13 cellular contexts compared by ENCODE assay signal in the genomic region with DNA sequence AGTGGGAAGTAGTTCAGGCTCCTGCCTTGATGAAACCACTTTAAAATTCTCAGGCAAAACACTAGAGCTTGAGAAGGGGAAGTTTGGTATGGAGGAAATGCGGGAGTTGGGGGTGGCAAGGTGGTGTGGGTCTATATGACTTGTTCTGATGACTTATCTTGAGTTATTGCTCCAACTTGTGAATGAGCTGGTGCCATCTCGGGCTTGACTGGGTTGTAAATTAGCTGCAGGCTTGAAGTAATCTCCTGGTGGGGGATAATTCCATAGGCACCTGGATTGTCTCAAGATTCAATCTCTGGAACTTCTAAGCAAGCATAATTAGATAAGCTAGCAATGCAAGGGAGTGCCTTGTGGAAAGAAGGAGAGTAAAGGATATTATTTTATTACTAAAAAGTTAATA. TPM values are rescaled to one million over a fixed set of nuclear protein-coding genes. Genes with fewer than 3 reads are reported as not detected.
DNase-seq lines count a peak whose midpoint lies in the region; ATAC-seq and TF ChIP-seq lines count a peak whose summit lies in the region.
"Had no signal": no experiment of that assay in that cellular context is flagged by ENCODE, and none has a peak within 500 bp of the region (broad histone marks: within the 10 kb centered on the region; RNA-seq: fewer than 3 reads in every experiment).

No MANE protein-coding gene starts in this region.

- H4K20me1 ChIP-seq in KMS-11 (ENCODE audit: insufficient read depth), result no peaks in the 10 kb centered on the region
- H4K20me1 ChIP-seq: BLaER1 treated with 17β-estradiol and CSF1 and Interleukin-3, amounts not matched to agents 10 nM and 100 nM had no signal

- H3K79me2 ChIP-seq in KMS-11 (ENCODE audit: insufficient read depth, low read depth), result no peaks in the 10 kb centered on the region

- H3K9ac ChIP-seq in KMS-11, result no peak overlapping the region
- H3K9ac ChIP-seq: BLaER1 treated with 17β-estradiol and CSF1 and Interleukin-3, amounts not matched to agents 10 nM and 100 nM; GM23248 had no signal

- H2AFZ ChIP-seq in KMS-11 (ENCODE audit: low read depth), result 0 out of 2 replicates have a peak overlapping the region, but pooled peaks have one; percentile 5
- H2AFZ ChIP-seq: GM23248 had no signal

- H3K4me3 ChIP-seq in KMS-11 (IDR thresholded peaks at IDR 0.05; ENCODE audit: insufficient read depth, low read depth, low read length), result no peak overlapping the region
- no peak overlapping the region for H3K4me3 ChIP-seq in gastrocnemius medialis
- H3K4me3 ChIP-seq: BLaER1 treated with 17β-estradiol and CSF1 and Interleukin-3, amounts not matched to agents 10 nM and 100 nM; GM23248 had no signal

- no peaks in the 10 kb centered on the region for H3K36me3 ChIP-seq in KMS-11 (ENCODE audit: insufficient read depth)
- no peaks in the 10 kb centered on the region for H3K36me3 ChIP-seq in gastrocnemius medialis

- H3K4me2 ChIP-seq in KMS-11, result no peak overlapping the region

- peaks cover 31% of the 10 kb centered on the region for H3K4me1 ChIP-seq in KMS-11 (ENCODE audit: low read depth, poor library complexity, severe bottlenecking)
- H3K4me1 ChIP-seq in gastrocnemius medialis, result no peaks in the 10 kb centered on the region
- H3K4me1 ChIP-seq: BLaER1 treated with 17β-estradiol and CSF1 and Interleukin-3, amounts not matched to agents 10 nM and 100 nM had no signal

- peak overlapping the region; percentile 41 for H3K4me3 Mint-ChIP-seq in natural killer cell treated with Interleukin-12 subunit alpha and Interleukin-12 subunit beta and Interleukin-15 and Interleukin-18, amount 100 ng/mL, for 72 hours
- H3K4me3 Mint-ChIP-seq in natural killer cell, result no peak overlapping the region
- H3K4me3 Mint-ChIP-seq: CD4-positive, CD25-positive, alpha-beta regulatory T cell had no signal

- no peak for DNase-seq in natural killer cell treated with Interleukin-12 subunit alpha and Interleukin-12 subunit beta and Interleukin-15 and Interleukin-18, amount 100 ng/mL, for 72 hours (ENCODE audit: low spot score)
- no peak for DNase-seq in natural killer cell
- peak; percentile 44 for DNase-seq in amniotic epithelial cell (ENCODE audit: low read depth)
- DNase-seq in gastrocnemius medialis, result no peak
- DNase-seq in NCI-H1694 treated with DMSO at 0.1 percent for 48 hours (lab: John Stamatoyannopoulos, UW), result no peak
- DNase-seq: ACHN; CD4-positive, CD25-positive, alpha-beta regulatory T cell; DMS79; GM23248; H7 had no signal

- H3K9me3 ChIP-seq in gastrocnemius medialis, result no peaks in the 10 kb centered on the region

- no peak for TF ChIP-seq POLR2A in gastrocnemius medialis (IDR thresholded peaks at IDR 0.05)

- H3K27ac ChIP-seq in KMS-11 (no peak overlapping the region), gastrocnemius medialis (no peak overlapping the region)
- H3K27ac ChIP-seq: BLaER1 treated with 17β-estradiol and CSF1 and Interleukin-3, amounts not matched to agents 10 nM and 100 nM; GM23248 had no signal

- H3K27me3 Mint-ChIP-seq in natural killer cell treated with Interleukin-12 subunit alpha and Interleukin-12 subunit beta and Interleukin-15 and Interleukin-18, amount 100 ng/mL, for 72 hours, result peaks cover 16 to 17% of the 10 kb centered on the region in 2 donors
- H3K27me3 Mint-ChIP-seq in natural killer cell (ENCODE audit: low read depth in 2 of 2), result peaks cover 15 to 59% of the 10 kb centered on the region in 2 donors

- ATAC-seq in natural killer cell treated with Interleukin-12 subunit alpha and Interleukin-12 subunit beta and Interleukin-15 and Interleukin-18, amount 100 ng/mL, for 72 hours, result peak in 1 of 2 donors; percentile 58
- no peak for ATAC-seq in natural killer cell
- ATAC-seq in GM19463 (IDR thresholded peaks at IDR 0.05; ENCODE audit: unreplicated experiment), result no peak
- ATAC-seq in gastrocnemius medialis, result no peak

- TF ChIP-seq CTCF in natural killer cell (IDR thresholded peaks at IDR 0.05), result no peak
- TF ChIP-seq CTCF in KMS-11 (conservative IDR thresholded peaks at IDR 0.05; ENCODE audit: low read depth, low read length), result no peak
- TF ChIP-seq CTCF in gastrocnemius medialis (IDR thresholded peaks at IDR 0.05 in 4 of 5, conservative IDR thresholded peaks at IDR 0.05 in 1 of 5), result no peak

- in situ Hi-C loops in gastrocnemius medialis (cut with MboI; ENCODE audit: low sequenced_read_pairs in 4 of 4), result no loop called here

- H3K9me3 Mint-ChIP-seq in natural killer cell treated with Interleukin-12 subunit alpha and Interleukin-12 subunit beta and Interleukin-15 and Interleukin-18, amount 100 ng/mL, for 72 hours, result no peaks in the 10 kb centered on the region
- peaks cover 2% of the 10 kb centered on the region in 2 donors for H3K9me3 Mint-ChIP-seq in natural killer cell

- H3K27me3 ChIP-seq in KMS-11 (ENCODE audit: insufficient read depth, low read depth), result no peaks in the 10 kb centered on the region
- no peaks in the 10 kb centered on the region for H3K27me3 ChIP-seq in gastrocnemius medialis
- H3K27me3 ChIP-seq: BLaER1 treated with 17β-estradiol and CSF1 and Interleukin-3, amounts not matched to agents 10 nM and 100 nM had no signal

- peak overlapping the region; percentile 44 to 68 for H3K27ac Mint-ChIP-seq in natural killer cell treated with Interleukin-12 subunit alpha and Interleukin-12 subunit beta and Interleukin-15 and Interleukin-18, amount 100 ng/mL, for 72 hours
- no peak overlapping the region for H3K27ac Mint-ChIP-seq in natural killer cell
- H3K27ac Mint-ChIP-seq: CD4-positive, CD25-positive, alpha-beta regulatory T cell had no signal

- intact Hi-C loops in natural killer cell (cut with micrococcal nuclease) (no loop called here), gastrocnemius medialis (cut with DNase I; ENCODE audit: low total_unique reads) (no loop called here)

- H3K36me3 Mint-ChIP-seq in natural killer cell treated with Interleukin-12 subunit alpha and Interleukin-12 subunit beta and Interleukin-15 and Interleukin-18, amount 100 ng/mL, for 72 hours, result peaks cover 5% of the 10 kb centered on the region
- no peaks in the 10 kb centered on the region for H3K36me3 Mint-ChIP-seq in natural killer cell
- H3K36me3 Mint-ChIP-seq: CD4-positive, CD25-positive, alpha-beta regulatory T cell had no signal

- H3K4me1 Mint-ChIP-seq in natural killer cell treated with Interleukin-12 subunit alpha and Interleukin-12 subunit beta and Interleukin-15 and Interleukin-18, amount 100 ng/mL, for 72 hours (ENCODE audit: low read depth in 2 of 2), result peaks cover 7 to 25% of the 10 kb centered on the region in 2 donors
- no peaks in the 10 kb centered on the region for H3K4me1 Mint-ChIP-seq in natural killer cell
- H3K4me1 Mint-ChIP-seq: CD4-positive, CD25-positive, alpha-beta regulatory T cell had no signal

RNA-seq across cellular contexts. Expression of a gene that starts 29.0 kb away (rescaled TPM):
- 10 to 100 TPM; 46.4 to 52.0 TPM for total RNA-seq in natural killer cell treated with Interleukin-12 subunit alpha and Interleukin-12 subunit beta and Interleukin-15 and Interleukin-18, amount 100 ng/mL, for 72 hours
- total RNA-seq in natural killer cell (10 to 100 TPM; 22.5 to 36.9 (median 32.6) TPM), gastrocnemius medialis (10 to 100 TPM; 42.6 to 59.2 (median 56.8) TPM)

RNA-seq across cellular contexts. Expression of a gene that starts 29.2 kb away (rescaled TPM):
- total RNA-seq in natural killer cell treated with Interleukin-12 subunit alpha and Interleukin-12 subunit beta and Interleukin-15 and Interleukin-18, amount 100 ng/mL, for 72 hours, result 100 to 1,000 TPM in 1 of 2 donors, 10 to 100 TPM in 1; 90.3 to 177 TPM
- total RNA-seq in natural killer cell (10 to 100 TPM; 46.5 to 55.6 (median 48.3) TPM), gastrocnemius medialis (100 to 1,000 TPM; 178 to 246 (median 209) TPM)

RNA-seq across cellular contexts. Expression of a gene that starts 49.3 kb away (rescaled TPM):
- total RNA-seq in natural killer cell treated with Interleukin-12 subunit alpha and Interleukin-12 subunit beta and Interleukin-15 and Interleukin-18, amount 100 ng/mL, for 72 hours, result 1 to 10 TPM; 3.7 to 4.1 TPM
- total RNA-seq in natural killer cell (1 to 10 TPM; 3.9 to 5.2 (median 5.1) TPM), gastrocnemius medialis (10 to 100 TPM in 1 of 4 donors, 1 to 10 TPM in 3; 4.6 to 13.5 (median 8.0) TPM)

Comparison
In these comparisons a context has a peak if more than half of its experiments do, and no peak if none do; other contexts are left out.
1. H3K27ac Mint-ChIP-seq: peak in natural killer cell treated with Interleukin-12 subunit alpha and Interleukin-12 subunit beta and Interleukin-15 and Interleukin-18, amount 100 ng/mL, for 72 hours (2 of 2); none in natural killer cell (0 of 2).